In the genomic region with DNA sequence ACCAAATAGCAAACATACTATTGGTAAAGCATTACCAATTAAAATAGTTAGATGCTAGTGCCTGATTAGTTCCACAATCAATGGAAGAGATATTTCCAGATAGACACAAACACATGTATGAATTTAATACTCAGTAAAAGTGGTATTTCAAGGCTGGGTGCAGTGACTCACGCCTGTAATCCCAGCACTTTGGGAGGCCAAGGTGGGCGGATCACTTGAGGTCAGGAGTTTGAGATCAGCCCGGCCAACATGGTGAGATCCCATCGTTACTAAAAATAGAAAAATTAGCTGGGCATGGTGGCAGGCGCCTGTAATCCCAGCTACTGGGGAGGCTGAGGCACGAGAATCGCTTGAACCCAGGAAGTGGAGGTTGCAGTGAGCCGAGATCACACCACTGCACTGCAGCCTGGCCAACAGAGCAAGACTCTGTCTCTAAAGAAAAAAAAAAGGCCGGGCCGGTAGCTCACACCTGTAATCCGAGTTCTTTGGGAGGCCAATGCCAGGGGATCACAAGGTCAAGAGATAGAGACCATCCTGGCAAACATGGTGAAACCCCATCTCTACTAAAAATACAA, we compare ENCODE assay signal across 1 cellular context.
A peak's percentile ranks its signal among the peaks of the same experiment; 100 is the strongest.
TF ChIP-seq lines count a peak whose summit lies in the region.

No MANE protein-coding gene starts in this region.

TF ChIP-seq in HEK293, 187 proteins besides CTCF, POLR2A, EP300 and RAD21:
- TF ChIP-seq ZNF121 (tag by site-specific recombination; IDR thresholded peaks at IDR 0.05), result 0 out of 2 replicates have a peak, but pooled peaks have one; percentile 38
TF ChIP-seq in HEK293: peak in this region for 1; not testable (repeated sequence) for 186.
